In the genomic region with DNA sequence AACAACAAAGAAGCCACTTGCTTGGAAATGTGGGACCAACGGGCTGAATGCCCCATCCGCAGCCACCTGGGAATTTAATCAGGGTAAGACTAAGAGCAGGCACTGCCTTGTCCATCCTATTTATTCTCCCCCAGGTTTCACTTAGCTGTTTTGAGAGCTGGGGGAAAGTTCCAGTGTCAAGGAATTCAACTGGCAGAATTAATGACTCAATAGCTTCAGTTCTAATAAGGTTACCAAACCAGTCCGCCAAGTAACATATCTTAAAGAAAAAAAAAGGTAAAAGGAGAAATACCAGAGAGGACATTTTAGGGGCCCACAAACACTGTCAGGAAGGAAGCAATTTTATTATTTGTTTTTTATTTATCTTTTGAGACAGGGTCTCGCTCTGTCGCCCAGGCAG, we compare ENCODE assay signal across 20 cellular contexts.
"Had no signal": no experiment of that assay in that cellular context is flagged by ENCODE, and none has a peak within 500 bp of the region (broad histone marks: within the 10 kb centered on the region; RNA-seq: fewer than 3 reads in every experiment).

No MANE protein-coding gene starts in this region.

- H3K27ac ChIP-seq: brain microvascular endothelial cell, colonic mucosa, esophagus muscularis mucosa, lower lobe of right lung, right atrium auricular region, transverse colon had no signal

- H3K27me3 ChIP-seq: brain microvascular endothelial cell, colonic mucosa, esophagus muscularis mucosa, right atrium auricular region, transverse colon had no signal

- H3K9me3 ChIP-seq: colonic mucosa, esophagus muscularis mucosa, lower lobe of right lung, right atrium auricular region, transverse colon had no signal

- ATAC-seq: activated CD8-positive, alpha-beta T cell treated with anti-CD3 and anti-CD28 coated beads for 36 hours; activated naive CD8-positive, alpha-beta T cell treated with anti-CD3 and anti-CD28 coated beads, Interleukin-2, amount 50 U/mL, for 24 hours; left colon; lower lobe of right lung; stimulated activated naive CD8-positive, alpha-beta T cell treated with anti-CD3 and anti-CD28 coated beads, Interleukin-15, Interleukin-2, amounts not matched to agents 100 U/mL and 50 U/mL, for 24 hours had no signal

- H3K4me3 ChIP-seq: colonic mucosa, esophagus muscularis mucosa, lower lobe of right lung, right atrium auricular region, transverse colon had no signal

- DNase-seq: activated CD4-positive, alpha-beta T cell treated with anti-CD3 and anti-CD28 coated beads, Interleukin-2, amount 10 ng/mL, durations not matched to agents 24 days and 14 days; activated CD8-positive, alpha-beta T cell treated with anti-CD3 and anti-CD28 coated beads for 36 hours; activated naive CD4-positive, alpha-beta T cell treated with anti-CD3 and anti-CD28 coated beads, Interleukin-2, amount 10 ng/mL, durations not matched to agents 7 days and 5 days; activated naive CD8-positive, alpha-beta T cell treated with anti-CD3 and anti-CD28 coated beads, Interleukin-2, amount 50 U/mL, for 24 hours; activated T-cell treated with anti-CD3 and anti-CD28 coated beads, Interleukin-2, amount 50 U/mL, for 24 hours; anterior cingulate cortex; brain microvascular endothelial cell; colonic mucosa; left colon; lower lobe of right lung; nephron progenitor cell; nucleus accumbens; posterior cingulate gyrus; stimulated activated naive CD8-positive, alpha-beta T cell treated with anti-CD3 and anti-CD28 coated beads, Interleukin-15, Interleukin-2, amounts not matched to agents 100 U/mL and 50 U/mL, for 24 hours; T-helper 1 cell; T1000; transverse colon had no signal

- H3K4me3 Mint-ChIP-seq: activated CD4-positive, alpha-beta T cell treated with anti-CD3 and anti-CD28 coated beads, Interleukin-2, amount 10 ng/mL, durations not matched to agents 24 days and 14 days; activated CD8-positive, alpha-beta T cell treated with anti-CD3 and anti-CD28 coated beads for 36 hours; activated naive CD4-positive, alpha-beta T cell treated with anti-CD3 and anti-CD28 coated beads, Interleukin-2, amount 10 ng/mL, durations not matched to agents 7 days and 5 days; activated naive CD8-positive, alpha-beta T cell treated with anti-CD3 and anti-CD28 coated beads, Interleukin-2, amount 50 U/mL, for 24 hours; activated T-cell treated with anti-CD3 and anti-CD28 coated beads, Interleukin-2, amount 50 U/mL, for 24 hours; central memory CD8-positive, alpha-beta T cell; nephron progenitor cell had no signal

- H3K4me1 ChIP-seq: colonic mucosa, esophagus muscularis mucosa, lower lobe of right lung, right atrium auricular region, transverse colon had no signal

- H3K36me3 ChIP-seq: brain microvascular endothelial cell, colonic mucosa, esophagus muscularis mucosa, lower lobe of right lung, right atrium auricular region, transverse colon had no signal

- H3K9me3 Mint-ChIP-seq: activated CD4-positive, alpha-beta T cell treated with anti-CD3 and anti-CD28 coated beads, Interleukin-2, amount 10 ng/mL, durations not matched to agents 24 days and 14 days; activated CD8-positive, alpha-beta T cell treated with anti-CD3 and anti-CD28 coated beads for 36 hours; activated naive CD4-positive, alpha-beta T cell treated with anti-CD3 and anti-CD28 coated beads, Interleukin-2, amount 10 ng/mL, durations not matched to agents 7 days and 5 days; activated naive CD8-positive, alpha-beta T cell treated with anti-CD3 and anti-CD28 coated beads, Interleukin-2, amount 50 U/mL, for 24 hours; activated T-cell treated with anti-CD3 and anti-CD28 coated beads, Interleukin-2, amount 50 U/mL, for 24 hours; central memory CD8-positive, alpha-beta T cell; nephron progenitor cell had no signal

- H3K27ac Mint-ChIP-seq: activated CD4-positive, alpha-beta T cell treated with anti-CD3 and anti-CD28 coated beads, Interleukin-2, amount 10 ng/mL, durations not matched to agents 24 days and 14 days; activated CD8-positive, alpha-beta T cell treated with anti-CD3 and anti-CD28 coated beads for 36 hours; activated naive CD4-positive, alpha-beta T cell treated with anti-CD3 and anti-CD28 coated beads, Interleukin-2, amount 10 ng/mL, durations not matched to agents 7 days and 5 days; activated naive CD8-positive, alpha-beta T cell treated with anti-CD3 and anti-CD28 coated beads, Interleukin-2, amount 50 U/mL, for 24 hours; activated T-cell treated with anti-CD3 and anti-CD28 coated beads, Interleukin-2, amount 50 U/mL, for 24 hours had no signal

- H3K27me3 Mint-ChIP-seq: activated CD8-positive, alpha-beta T cell treated with anti-CD3 and anti-CD28 coated beads for 36 hours; activated naive CD8-positive, alpha-beta T cell treated with anti-CD3 and anti-CD28 coated beads, Interleukin-2, amount 50 U/mL, for 24 hours; activated T-cell treated with anti-CD3 and anti-CD28 coated beads, Interleukin-2, amount 50 U/mL, for 24 hours; central memory CD8-positive, alpha-beta T cell had no signal
